34 cellular contexts compared by ENCODE assay signal in the genomic region with DNA sequence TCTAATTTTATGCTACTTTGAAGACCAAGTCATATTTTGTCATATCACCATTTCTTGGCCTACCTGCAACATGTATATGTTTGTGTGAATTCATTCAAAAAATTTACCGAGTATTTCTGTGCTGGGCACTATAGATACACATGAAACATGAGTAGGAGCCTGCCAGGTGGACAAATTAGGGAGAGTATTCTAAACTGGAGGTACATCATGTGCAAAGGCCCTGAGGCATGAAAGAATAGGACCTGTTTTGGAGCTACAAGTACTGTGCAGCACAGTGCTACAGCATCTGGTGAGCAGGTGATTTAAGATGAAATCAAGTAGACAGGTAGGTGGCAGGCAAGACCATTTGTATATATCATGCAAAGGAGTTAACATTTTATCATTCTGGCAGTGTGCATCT.
"Had no signal": no experiment of that assay in that cellular context is flagged by ENCODE, and none has a peak within 500 bp of the region (broad histone marks: within the 10 kb centered on the region; RNA-seq: fewer than 3 reads in every experiment).

No MANE protein-coding gene starts in this region.

- H3K9me3 ChIP-seq: MG63 had no signal

- DNase-seq: Karpas-422, Kasumi-1, MG63, MM.1S, MV-4-11, NCI-H1048, NCI-H1092, NCI-H1092 treated with DMSO at 0.1 percent for 48 hours, NCI-H1105, NCI-H1105 treated with DMSO at 0.1 percent for 48 hours, NCI-H1417, NCI-H1417 treated with DMSO at 0.1 percent for 48 hours, NCI-H1436, NCI-H1436 treated with DMSO at 0.1 percent for 48 hours, NCI-H146, NCI-H1694, NCI-H1694 treated with DMSO at 0.1 percent for 48 hours, NCI-H187, NCI-H187 treated with DMSO at 0.1 percent for 48 hours, NCI-H1930, NCI-H2029, NCI-H2029 treated with DMSO at 0.1 percent for 48 hours, NCI-H2081, NCI-H2081 treated with DMSO at 0.1 percent for 48 hours, NCI-H2107, NCI-H2171, NCI-H2171 treated with DMSO at 0.1 percent for 48 hours, NCI-H2227 treated with DMSO at 0.1 percent for 48 hours, NCI-H226, NCI-H345, NCI-H446, NCI-H446 treated with DMSO at 0.1 percent for 48 hours, NCI-H510A, NCI-H510A treated with DMSO at 0.1 percent for 48 hours had no signal

- H3K36me3 ChIP-seq: MG63 had no signal

- H3K4me3 ChIP-seq: MG63 had no signal
